9 cellular contexts compared by ENCODE assay signal in the genomic region with DNA sequence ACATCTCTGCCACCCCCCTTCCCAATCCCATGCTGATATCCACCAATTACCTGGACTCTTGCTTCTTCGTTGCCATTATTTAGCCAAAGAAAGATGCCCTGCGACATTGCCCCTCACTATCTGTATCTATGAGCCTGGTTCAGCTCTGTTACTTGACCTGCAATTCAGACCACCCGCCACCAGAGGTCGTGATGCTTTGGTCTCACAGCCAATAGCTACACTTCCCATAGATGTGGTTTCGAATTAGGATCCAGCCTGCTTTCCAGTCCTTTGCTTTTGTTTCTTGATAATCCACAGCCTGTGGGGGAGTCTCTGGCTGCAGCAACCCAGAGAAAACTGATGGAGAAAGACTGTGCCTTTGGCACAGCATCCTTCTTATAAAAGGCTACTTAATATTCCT.
DNase-seq lines count a peak whose midpoint lies in the region; ATAC-seq, FAIRE-seq and TF ChIP-seq lines count a peak whose summit lies in the region.
"Had no signal": no experiment of that assay in that cellular context is flagged by ENCODE, and none has a peak within 500 bp of the region (broad histone marks: within the 10 kb centered on the region; RNA-seq: fewer than 3 reads in every experiment).

No MANE protein-coding gene starts in this region.

- WGBS in adrenal gland, 4 donors = 65 to 76% (median 67%) methylated on average over 5 of the region's 5 CpGs

- POLR2A ChIA-PET in naive thymus-derived CD4-positive, alpha-beta T cell (lab: Charles Lee) = no interaction called here

- FAIRE-seq in D721Med (lab: Jason Lieb, UNC) = no peak

- H3K27me3 ChIP-seq in HL-60 (ENCODE audit: insufficient read depth, poor library complexity, severe bottlenecking) (no peaks in the 10 kb centered on the region), adrenal gland (no peaks in the 10 kb centered on the region)
- no peaks in the 10 kb centered on the region for H3K27me3 ChIP-seq in naive thymus-derived CD4-positive, alpha-beta T cell (ENCODE audit: control insufficient read depth in 2 of 2, insufficient read depth in 2 of 2, low read length in 2 of 2)

- TF ChIP-seq POLR2A in adrenal gland (IDR thresholded peaks at IDR 0.05) = no peak

- peaks cover 68% of the 10 kb centered on the region for H3K4me1 Mint-ChIP-seq in nephron
- H3K4me1 Mint-ChIP-seq in naive thymus-derived CD4-positive, alpha-beta T cell = peaks cover 0 to 13% (median 0%) of the 10 kb centered on the region in 7 donors
- H3K4me1 Mint-ChIP-seq: naive B cell had no signal

- intact Hi-C loops in adrenal gland (cut with DNase I) = no loop called here
- intact Hi-C loops in naive thymus-derived CD4-positive, alpha-beta T cell (cut with micrococcal nuclease) = no loop called here

- no peak for ATAC-seq in HG02678 (IDR thresholded peaks at IDR 0.05; ENCODE audit: unreplicated experiment)
- no peak for ATAC-seq in naive thymus-derived CD4-positive, alpha-beta T cell

- H3K4me3 ChIP-seq in HL-60 (replicated peaks; ENCODE audit: insufficient read depth, low read length) (no peak overlapping the region), adrenal gland (no peak overlapping the region)
- no peak overlapping the region for H3K4me3 ChIP-seq in naive thymus-derived CD4-positive, alpha-beta T cell (ENCODE audit: low read length)

- no peaks in the 10 kb centered on the region for H3K36me3 ChIP-seq in adrenal gland (replicated peaks in 1 of 2)
- no peaks in the 10 kb centered on the region for H3K36me3 ChIP-seq in naive thymus-derived CD4-positive, alpha-beta T cell (ENCODE audit: control insufficient read depth in 2 of 3, insufficient read depth in 3 of 3, low read length in 3 of 3)

- DNase-seq in D721Med (ENCODE audit: insufficient read length, low spot score) (no peak), HL-60 (ENCODE audit: low read depth in 1 of 2, low spot score in 1 of 2) (peak in 1 of 2 experiments; percentile 42), adrenal gland (no peak), NCI-H524 treated with DMSO at 0.1 percent for 48 hours (lab: John Stamatoyannopoulos, UW) (no peak)
- DNase-seq in activated effector memory CD4-positive, alpha-beta T cell treated with Interleukin-2 at 50 U/mL for 16 hours = no peak
- no peak for DNase-seq in naive thymus-derived CD4-positive, alpha-beta T cell
- DNase-seq: naive B cell had no signal

- H3K9me3 ChIP-seq in adrenal gland (replicated peaks in 1 of 3) = no peaks in the 10 kb centered on the region
- H3K9me3 ChIP-seq in naive thymus-derived CD4-positive, alpha-beta T cell (ENCODE audit: control insufficient read depth in 2 of 3, low read length in 3 of 3) = peaks cover 0 to 9% (median 0%) of the 10 kb centered on the region in 3 experiments

- no peak overlapping the region for H3K27ac ChIP-seq in HL-60 (replicated peaks)
- no peak overlapping the region for H3K27ac ChIP-seq in adrenal gland
- no peak overlapping the region for H3K27ac ChIP-seq in naive thymus-derived CD4-positive, alpha-beta T cell (ENCODE audit: low read depth, low read length)

- peaks cover 7% of the 10 kb centered on the region for H3K36me3 Mint-ChIP-seq in nephron (ENCODE audit: low read depth)
- peaks cover 0 to 23% (median 16%) of the 10 kb centered on the region in 5 donors for H3K36me3 Mint-ChIP-seq in naive thymus-derived CD4-positive, alpha-beta T cell

- peaks cover 8% of the 10 kb centered on the region for H3K27me3 Mint-ChIP-seq in nephron (ENCODE audit: low read depth)
- H3K27me3 Mint-ChIP-seq in naive thymus-derived CD4-positive, alpha-beta T cell = no peaks in the 10 kb centered on the region

- H3K27ac Mint-ChIP-seq in nephron = peak overlapping the region in 2 of 3 experiments; percentile 21 to 81
- no peak overlapping the region for H3K27ac Mint-ChIP-seq in naive thymus-derived CD4-positive, alpha-beta T cell
- H3K27ac Mint-ChIP-seq: naive B cell had no signal

- peaks cover 6% of the 10 kb centered on the region for H3K9me3 Mint-ChIP-seq in nephron
- H3K9me3 Mint-ChIP-seq in naive thymus-derived CD4-positive, alpha-beta T cell = peaks cover 3 to 20% (median 9%) of the 10 kb centered on the region in 11 donors

- H3K4me1 ChIP-seq in adrenal gland (replicated peaks in 1 of 2) = peaks cover 0 to 7% of the 10 kb centered on the region in 2 donors
- H3K4me1 ChIP-seq in naive thymus-derived CD4-positive, alpha-beta T cell (ENCODE audit: control insufficient read depth in 2 of 2, insufficient read depth in 2 of 2, low read length in 2 of 2) = no peaks in the 10 kb centered on the region

- TF ChIP-seq CTCF in D721Med (IDR thresholded peaks at IDR 0.05; ENCODE audit: insufficient read depth, missing control alignments) (peak; percentile 12), HL-60 (IDR thresholded peaks at IDR 0.05; ENCODE audit: insufficient read depth, low read length) (peak; percentile 51), adrenal gland (IDR thresholded peaks at IDR 0.05) (peak in 4 of 6 experiments; percentile 27 to 43 (median 33)), nephron (IDR thresholded peaks at IDR 0.05; ENCODE audit: unreplicated experiment in 3 of 3) (peak; percentile 27 to 47 (median 42))

- H3K4me3 Mint-ChIP-seq in nephron = no peak overlapping the region
- no peak overlapping the region for H3K4me3 Mint-ChIP-seq in naive thymus-derived CD4-positive, alpha-beta T cell
- H3K4me3 Mint-ChIP-seq: naive B cell had no signal

- CTCF ChIA-PET in naive thymus-derived CD4-positive, alpha-beta T cell (lab: Charles Lee) = no interaction called here

Comparison
In these comparisons a context has a peak if more than half of its experiments do, and no peak if none do; other contexts are left out.
1. H3K27ac Mint-ChIP-seq: peak in nephron (2 of 3); none in naive thymus-derived CD4-positive, alpha-beta T cell (0 of 9).
2. Peak in every context shown above with its lines, with median percentiles within 50 percentile points of each other: CTCF ChIP-seq.